In the genomic region with DNA sequence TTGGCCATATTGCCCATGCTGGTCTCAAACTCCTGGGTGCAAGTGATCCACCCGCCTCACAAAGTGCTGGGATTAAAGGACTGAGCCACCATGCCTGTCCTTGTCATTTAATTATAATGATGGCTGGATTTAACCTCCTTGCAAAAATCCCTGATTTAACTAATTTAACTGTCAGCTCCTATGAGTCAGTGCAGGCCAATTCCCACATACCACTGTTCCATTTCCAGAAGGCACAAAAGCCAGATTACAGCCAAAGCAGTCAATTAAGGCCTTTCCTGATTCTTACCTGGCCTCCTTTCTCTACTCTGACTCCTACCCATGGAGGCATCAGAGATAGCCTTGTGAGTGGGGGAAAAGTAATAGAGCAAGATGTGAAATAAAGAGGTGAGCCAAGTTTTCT, we compare ENCODE assay signal across 18 cellular contexts. TPM values are rescaled to one million over a fixed set of nuclear protein-coding genes. Genes with fewer than 3 reads are reported as not detected.
DNase-seq lines count a peak whose midpoint lies in the region; FAIRE-seq and TF ChIP-seq lines count a peak whose summit lies in the region.
"Had no signal": no experiment of that assay in that cellular context is flagged by ENCODE, and none has a peak within 500 bp of the region (broad histone marks: within the 10 kb centered on the region; RNA-seq: fewer than 3 reads in every experiment).

No MANE protein-coding gene starts in this region.

- H3K4me1 ChIP-seq in GM23248 (ENCODE audit: insufficient read depth) (no peaks in the 10 kb centered on the region), astrocyte (ENCODE audit: insufficient read depth, low read length) (peaks cover 2% of the 10 kb centered on the region), osteoblast (ENCODE audit: insufficient read depth, low read length) (no peaks in the 10 kb centered on the region)
- no peaks in the 10 kb centered on the region for H3K4me1 ChIP-seq in CD4-positive, alpha-beta memory T cell (ENCODE audit: insufficient read depth, low read length)
- H3K4me1 ChIP-seq: A549, Peyer's patch had no signal

- peaks cover 7% of the 10 kb centered on the region for H3K4me1 Mint-ChIP-seq in astrocyte (ENCODE audit: low read depth, unreplicated experiment)
- H3K4me1 Mint-ChIP-seq in CD4-positive, alpha-beta memory T cell: no peaks in the 10 kb centered on the region

- H3K9ac ChIP-seq in GM23248 (0 out of 2 replicates have a peak overlapping the region, but pooled peaks have one; percentile 15), astrocyte (ENCODE audit: low read length) (no peak overlapping the region)

- H3K27ac Mint-ChIP-seq in astrocyte (ENCODE audit: unreplicated experiment): no peak overlapping the region
- no peak overlapping the region for H3K27ac Mint-ChIP-seq in CD4-positive, alpha-beta memory T cell

- WGBS in GM23248 (ENCODE audit: low coverage in 1 of 2, low lambda C conversion rate in 2 of 2, missing lambda C conversion rate in 2 of 2), 2 experiments: 92 to 100% methylated on average over 1 of the region's 1 CpG

- H3K27ac ChIP-seq in GM23248 (no peak overlapping the region), astrocyte (ENCODE audit: low read depth, low read length) (no peak overlapping the region), osteoblast (ENCODE audit: low read depth, low read length) (no peak overlapping the region)
- no peak overlapping the region for H3K27ac ChIP-seq in CD4-positive, alpha-beta memory T cell (ENCODE audit: low read depth, low read length)
- H3K27ac ChIP-seq: A549, Peyer's patch, SK-N-MC had no signal

- H4K20me1 ChIP-seq in GM23248 (ENCODE audit: insufficient read depth): no peaks in the 10 kb centered on the region
- H4K20me1 ChIP-seq in astrocyte (ENCODE audit: insufficient read depth, low read length): no peaks in the 10 kb centered on the region
- no peaks in the 10 kb centered on the region for H4K20me1 ChIP-seq in osteoblast (ENCODE audit: insufficient read depth, low read length)

- no peaks in the 10 kb centered on the region for H3K27me3 ChIP-seq in GM23248 (replicated peaks; ENCODE audit: insufficient read depth)
- H3K27me3 ChIP-seq in astrocyte (ENCODE audit: insufficient read depth, low read length): no peaks in the 10 kb centered on the region
- no peaks in the 10 kb centered on the region for H3K27me3 ChIP-seq in osteoblast (ENCODE audit: insufficient read depth, low read length)
- no peaks in the 10 kb centered on the region for H3K27me3 ChIP-seq in CD4-positive, alpha-beta memory T cell (ENCODE audit: insufficient read depth, low read length)
- H3K27me3 ChIP-seq: Peyer's patch had no signal

- H3K27me3 Mint-ChIP-seq in astrocyte (ENCODE audit: low read depth, unreplicated experiment): no peaks in the 10 kb centered on the region
- no peaks in the 10 kb centered on the region for H3K27me3 Mint-ChIP-seq in CD4-positive, alpha-beta memory T cell

- DNase-seq in AG10803 (ENCODE audit: low read depth): peak; percentile 44
- DNase-seq in GM23248: peak; percentile 48
- peak; percentile 35 for DNase-seq in astrocyte (ENCODE audit: low read depth)
- no peak for DNase-seq in osteoblast (ENCODE audit: insufficient read length, low spot score, missing footprints)
- no peak for DNase-seq in NAMALWA (ENCODE audit: low spot score)
- DNase-seq in CD4-positive, alpha-beta memory T cell: no peak
- DNase-seq in COLO668 (lab: John Stamatoyannopoulos, UW; ENCODE audit: unreplicated experiment): no peak
- DNase-seq: DMS53, GOT3, KBM-7, NCI-H1436, NCI-H2029 treated with DMSO at 0.1 percent for 48 hours, NCI-H510A, NCI-H774, Peyer's patch had no signal

- intact Hi-C loops in CD4-positive, alpha-beta memory T cell (cut with micrococcal nuclease): no loop called here

- CTCF ChIA-PET in CD4-positive, alpha-beta memory T cell (lab: Charles Lee; ENCODE audit: partially characterized antibody): no interaction called here

- H3K9me3 ChIP-seq in GM23248 (ENCODE audit: low read depth) (no peaks in the 10 kb centered on the region), astrocyte (ENCODE audit: insufficient read depth, low read depth, low read length) (no peaks in the 10 kb centered on the region), osteoblast (ENCODE audit: low read depth, low read length) (no peaks in the 10 kb centered on the region)
- H3K9me3 ChIP-seq in CD4-positive, alpha-beta memory T cell (ENCODE audit: control insufficient read depth in 1 of 2, low read length in 2 of 2): no peaks in the 10 kb centered on the region

- peak overlapping the region; percentile 58; the same call in 1 of the 2 replicates for H2AFZ ChIP-seq in GM23248
- H2AFZ ChIP-seq in astrocyte (ENCODE audit: low read depth, low read length): peak overlapping the region; percentile 30
- peak overlapping the region; percentile 86 for H2AFZ ChIP-seq in osteoblast (ENCODE audit: low read length)

- no peaks in the 10 kb centered on the region for H3K36me3 Mint-ChIP-seq in astrocyte (ENCODE audit: low read depth, unreplicated experiment)
- H3K36me3 Mint-ChIP-seq in CD4-positive, alpha-beta memory T cell: no peaks in the 10 kb centered on the region

- no peak for FAIRE-seq in astrocyte (lab: Jason Lieb, UNC)
- FAIRE-seq: A549, GM12892 had no signal

- H3K4me2 ChIP-seq in GM23248 (ENCODE audit: unreplicated experiment): no peak overlapping the region
- H3K4me2 ChIP-seq in astrocyte (ENCODE audit: low read length): no peak overlapping the region
- H3K4me2 ChIP-seq in osteoblast (ENCODE audit: insufficient read depth, low read length): no peak overlapping the region
- H3K4me2 ChIP-seq: A549 had no signal

- H3K36me3 ChIP-seq in GM23248 (ENCODE audit: low read depth) (no peaks in the 10 kb centered on the region), astrocyte (ENCODE audit: insufficient read depth, low read length) (no peaks in the 10 kb centered on the region), osteoblast (ENCODE audit: insufficient read depth, low read length) (no peaks in the 10 kb centered on the region)
- no peaks in the 10 kb centered on the region for H3K36me3 ChIP-seq in CD4-positive, alpha-beta memory T cell (ENCODE audit: insufficient read depth, low read length)
- H3K36me3 ChIP-seq: Peyer's patch had no signal

- no peak for TF ChIP-seq CTCF in AG10803 (conservative IDR thresholded peaks at IDR 0.05; ENCODE audit: low read length)
- no peak for TF ChIP-seq CTCF in astrocyte (IDR thresholded peaks at IDR 0.05; ENCODE audit: insufficient read depth, low read depth, low read length)
- TF ChIP-seq CTCF in osteoblast (IDR thresholded peaks at IDR 0.05; ENCODE audit: extremely low read depth, low read depth, low read length): no peak

- H3K4me3 Mint-ChIP-seq in astrocyte (ENCODE audit: unreplicated experiment): no peak overlapping the region
- H3K4me3 Mint-ChIP-seq in CD4-positive, alpha-beta memory T cell: no peak overlapping the region

- no peaks in the 10 kb centered on the region; the same call in 1 of the 2 replicates for H3F3A ChIP-seq in GM23248 (ENCODE audit: insufficient read depth)

- H3K9me2 ChIP-seq in GM23248 (ENCODE audit: insufficient read depth): no peaks in the 10 kb centered on the region

- no peak overlapping the region for H3K4me3 ChIP-seq in AG10803 (ENCODE audit: low read length)
- H3K4me3 ChIP-seq in GM23248: no peak overlapping the region
- no peak overlapping the region for H3K4me3 ChIP-seq in astrocyte (ENCODE audit: insufficient read depth, low read depth, low read length)
- H3K4me3 ChIP-seq in osteoblast (ENCODE audit: insufficient read depth, low read length): no peak overlapping the region
- no peak overlapping the region for H3K4me3 ChIP-seq in CD4-positive, alpha-beta memory T cell (ENCODE audit: low read length in 2 of 2)
- H3K4me3 ChIP-seq: A549, Peyer's patch, SK-N-MC had no signal

- H3K9me3 Mint-ChIP-seq in astrocyte (ENCODE audit: unreplicated experiment): peaks cover 8% of the 10 kb centered on the region
- peaks cover 0 to 5% (median 2%) of the 10 kb centered on the region in 8 donors for H3K9me3 Mint-ChIP-seq in CD4-positive, alpha-beta memory T cell

- in situ Hi-C loops in GM23248 (cut with MboI): no loop called here

- POLR2A ChIA-PET in CD4-positive, alpha-beta memory T cell (lab: Charles Lee; ENCODE audit: partially characterized antibody): interaction anchor here (1.5 kb wide), 1 partner anchor 12 kb away, joined by 5 read pairs; a partner anchor contains a TSS

- no peaks in the 10 kb centered on the region for H3K79me2 ChIP-seq in GM23248 (ENCODE audit: insufficient read depth)
- no peaks in the 10 kb centered on the region for H3K79me2 ChIP-seq in astrocyte (ENCODE audit: insufficient read depth, low read length)
- no peaks in the 10 kb centered on the region for H3K79me2 ChIP-seq in osteoblast (ENCODE audit: insufficient read depth, low read length)

RNA-seq across cellular contexts. Expression of a gene that starts 12.3 kb away (rescaled TPM):
- total RNA-seq in GM23248 (2014; rRNA removed; shearing (Covaris generic)): 129 and 146 TPM in 2 replicates
- 97.0 and 101 TPM in 2 replicates for polyA plus RNA-seq in GM23248 (2016; fragmentation: Nextera tagmentation; extraction: Ambion mirVana)
- total RNA-seq in astrocyte (103 and 109 TPM in 2 replicates), osteoblast (239 and 245 TPM in 2 replicates)
- total RNA-seq in CD4-positive, alpha-beta memory T cell: 10 to 100 TPM; 29.9 to 30.9 TPM
- 1 to 10 TPM; 4.5 to 5.9 TPM for polyA plus RNA-seq in CD4-positive, alpha-beta memory T cell

Comparison
In these comparisons a context has a peak if more than half of its experiments do, and no peak if none do; other contexts are left out.
1. DNase-seq: peak in AG10803 (single experiment), GM23248 (single experiment) and astrocyte (single experiment); none in osteoblast (single experiment), NAMALWA (single experiment), CD4-positive, alpha-beta memory T cell (0 of 5) and COLO668 (single experiment).
2. H2AFZ ChIP-seq: peak in every context shown above with its lines; median percentile 86 in osteoblast; 58 in GM23248; 30 in astrocyte.